ENCODE assay signal across 9 cellular contexts in genomic region chr20:31710423-31711250, GRCh38. TPM values are rescaled to one million over a fixed set of nuclear protein-coding genes. Genes with fewer than 3 reads are reported as not detected.
A peak's percentile ranks its signal among the peaks of the same experiment; 100 is the strongest.
DNase-seq lines count a peak whose midpoint lies in the region; ATAC-seq and TF ChIP-seq lines count a peak whose summit lies in the region.
"Had no signal": no experiment of that assay in that cellular context is flagged by ENCODE, and none has a peak within 500 bp of the region (broad histone marks: within the 10 kb centered on the region; RNA-seq: fewer than 3 reads in every experiment).

No MANE protein-coding gene starts in this region.

- H3K4me3 ChIP-seq in adrenal gland (no peak overlapping the region), aorta (ENCODE audit: low read length in 2 of 2) (no peak overlapping the region)

- H3K9me3 Mint-ChIP-seq in stimulated activated naive CD8-positive, alpha-beta T cell treated with anti-CD3 and anti-CD28 coated beads, Interleukin-15, Interleukin-2, amounts not matched to agents 100 ng/mL and 50 ng/mL, for 24 hours: no peaks in the 10 kb centered on the region
- no peaks in the 10 kb centered on the region for H3K9me3 Mint-ChIP-seq in memory B cell

- no peak for ATAC-seq in stimulated activated naive CD8-positive, alpha-beta T cell treated with anti-CD3 and anti-CD28 coated beads, Interleukin-15, Interleukin-2, amounts not matched to agents 100 U/mL and 50 U/mL, for 24 hours
- ATAC-seq in memory B cell (ENCODE audit: low read depth) (no peak), aorta (ENCODE audit: low FRiP score) (no peak), HG02981 (IDR thresholded peaks at IDR 0.05; ENCODE audit: unreplicated experiment) (no peak), GM19023 (IDR thresholded peaks at IDR 0.05; ENCODE audit: unreplicated experiment) (no peak)

- H3K27ac Mint-ChIP-seq in stimulated activated naive CD8-positive, alpha-beta T cell treated with anti-CD3 and anti-CD28 coated beads, Interleukin-15, Interleukin-2, amounts not matched to agents 100 ng/mL and 50 ng/mL, for 24 hours: peak overlapping the region; percentile 64
- H3K27ac Mint-ChIP-seq in memory B cell: peak overlapping the region; percentile 69

- H3K36me3 ChIP-seq in adrenal gland (replicated peaks in 1 of 2) (peaks cover 0 to 29% of the 10 kb centered on the region in 2 donors), aorta (ENCODE audit: control insufficient read depth in 1 of 2, insufficient read depth in 2 of 2, low read length in 1 of 2) (peaks cover 0 to 9% of the 10 kb centered on the region in 2 donors)

- H3K9me3 ChIP-seq in adrenal gland (replicated peaks in 1 of 3) (no peaks in the 10 kb centered on the region), aorta (ENCODE audit: control insufficient read depth, low read length) (no peaks in the 10 kb centered on the region)

- H3K4me1 ChIP-seq in adrenal gland (replicated peaks in 1 of 2) (peaks cover 67 to 77% of the 10 kb centered on the region in 2 donors), aorta (ENCODE audit: control insufficient read depth in 1 of 2, insufficient read depth in 2 of 2, low read length in 2 of 2) (peaks cover 4 to 13% of the 10 kb centered on the region in 2 donors)

- H3K27me3 ChIP-seq in adrenal gland: no peaks in the 10 kb centered on the region
- H3K27me3 ChIP-seq in aorta (ENCODE audit: control insufficient read depth in 1 of 2, insufficient read depth in 2 of 2, low read length in 1 of 2): no peaks in the 10 kb centered on the region
- H3K27me3 ChIP-seq: brain microvascular endothelial cell had no signal

- H3K36me3 Mint-ChIP-seq in stimulated activated naive CD8-positive, alpha-beta T cell treated with anti-CD3 and anti-CD28 coated beads, Interleukin-15, Interleukin-2, amounts not matched to agents 100 ng/mL and 50 ng/mL, for 24 hours (ENCODE audit: low read depth): peaks cover 90% of the 10 kb centered on the region
- H3K36me3 Mint-ChIP-seq in memory B cell: peaks cover 34% of the 10 kb centered on the region

- H3K27ac ChIP-seq in adrenal gland (peak overlapping the region in 3 of 5 donors; percentile 89 to 95 (median 91)), aorta (ENCODE audit: low read depth in 1 of 2, low read length in 2 of 2) (peak overlapping the region; percentile 85 to 97)

- no peak for TF ChIP-seq CTCF in adrenal gland (IDR thresholded peaks at IDR 0.05)

- intact Hi-C loops in adrenal gland (cut with DNase I): no loop called here
- intact Hi-C loops in aorta (cut with DNase I): no loop called here

- H3K4me3 Mint-ChIP-seq in stimulated activated naive CD8-positive, alpha-beta T cell treated with anti-CD3 and anti-CD28 coated beads, Interleukin-15, Interleukin-2, amounts not matched to agents 100 ng/mL and 50 ng/mL, for 24 hours: peak overlapping the region; percentile 40
- no peak overlapping the region for H3K4me3 Mint-ChIP-seq in memory B cell

- H3K4me1 Mint-ChIP-seq in stimulated activated naive CD8-positive, alpha-beta T cell treated with anti-CD3 and anti-CD28 coated beads, Interleukin-15, Interleukin-2, amounts not matched to agents 100 ng/mL and 50 ng/mL, for 24 hours (ENCODE audit: low read depth): peaks cover 92% of the 10 kb centered on the region
- H3K4me1 Mint-ChIP-seq in memory B cell: peaks cover 26% of the 10 kb centered on the region

- no peak for DNase-seq in stimulated activated naive CD8-positive, alpha-beta T cell treated with anti-CD3 and anti-CD28 coated beads, Interleukin-15, Interleukin-2, amounts not matched to agents 100 U/mL and 50 U/mL, for 24 hours
- DNase-seq in adrenal gland (no peak), memory B cell (ENCODE audit: low spot score in 2 of 2) (no peak), aorta (peak; percentile 64 to 82)
- DNase-seq in activated CD4-positive, alpha-beta T cell treated with anti-CD3 and anti-CD28 coated beads, Interleukin-2, amount 50 U/mL, for 48 hours: no peak
- DNase-seq: brain microvascular endothelial cell had no signal

- H3K27me3 Mint-ChIP-seq in stimulated activated naive CD8-positive, alpha-beta T cell treated with anti-CD3 and anti-CD28 coated beads, Interleukin-15, Interleukin-2, amounts not matched to agents 100 ng/mL and 50 ng/mL, for 24 hours: no peaks in the 10 kb centered on the region
- H3K27me3 Mint-ChIP-seq in memory B cell: no peaks in the 10 kb centered on the region

- 82 to 93% (median 85%) methylated on average over 4 to 5 of the region's 5 CpGs for WGBS in adrenal gland, 4 donors
- 32 to 33% methylated on average over 5 of the region's 5 CpGs for WGBS in aorta, 2 donors

- TF ChIP-seq POLR2A in adrenal gland (IDR thresholded peaks at IDR 0.05): no peak

RNA-seq across cellular contexts. Expression of gene BCL2L1, which starts 12.0 kb away (rescaled TPM):
- total RNA-seq in adrenal gland: 100 to 1,000 TPM in 2 of 8 donors, 10 to 100 TPM in 6; 53.8 to 143 (median 84.6) TPM
- polyA plus RNA-seq in adrenal gland: 10 to 100 TPM; 40.2 to 67.9 (median 40.8) TPM
- 100 to 1,000 TPM in 1 of 2 donors, 10 to 100 TPM in 1; 69.1 to 107 TPM for total RNA-seq in aorta
- polyA plus RNA-seq in aorta: 100 to 1,000 TPM; 103 to 104 TPM

RNA-seq across cellular contexts. Expression of gene TPX2, which starts 28.5 kb away (rescaled TPM):
- 1 to 10 TPM; 2.1 to 3.4 (median 2.5) TPM for total RNA-seq in adrenal gland
- polyA plus RNA-seq in adrenal gland: 1 to 10 TPM in 1 of 3 donors, under 1 TPM in 2; 0.40 to 3.7 (median 0.57) TPM
- 1 to 10 TPM in 1 of 2 donors, under 1 TPM in 1; 0.75 to 2.1 TPM for total RNA-seq in aorta
- polyA plus RNA-seq in aorta: 1 to 10 TPM; 1.6 to 5.4 TPM

Comparison
In these comparisons a context has a peak if more than half of its experiments do, and no peak if none do; other contexts are left out.
1. DNase-seq: peak in aorta (2 of 2); none in stimulated activated naive CD8-positive, alpha-beta T cell treated with anti-CD3 and anti-CD28 coated beads, Interleukin-15, Interleukin-2, amounts not matched to agents 100 U/mL and 50 U/mL, for 24 hours (single experiment), adrenal gland (0 of 7), memory B cell (0 of 2) and activated CD4-positive, alpha-beta T cell treated with anti-CD3 and anti-CD28 coated beads, Interleukin-2, amount 50 U/mL, for 48 hours (0 of 2).